ENCODE assay signal across 8 cellular contexts in the genomic region with DNA sequence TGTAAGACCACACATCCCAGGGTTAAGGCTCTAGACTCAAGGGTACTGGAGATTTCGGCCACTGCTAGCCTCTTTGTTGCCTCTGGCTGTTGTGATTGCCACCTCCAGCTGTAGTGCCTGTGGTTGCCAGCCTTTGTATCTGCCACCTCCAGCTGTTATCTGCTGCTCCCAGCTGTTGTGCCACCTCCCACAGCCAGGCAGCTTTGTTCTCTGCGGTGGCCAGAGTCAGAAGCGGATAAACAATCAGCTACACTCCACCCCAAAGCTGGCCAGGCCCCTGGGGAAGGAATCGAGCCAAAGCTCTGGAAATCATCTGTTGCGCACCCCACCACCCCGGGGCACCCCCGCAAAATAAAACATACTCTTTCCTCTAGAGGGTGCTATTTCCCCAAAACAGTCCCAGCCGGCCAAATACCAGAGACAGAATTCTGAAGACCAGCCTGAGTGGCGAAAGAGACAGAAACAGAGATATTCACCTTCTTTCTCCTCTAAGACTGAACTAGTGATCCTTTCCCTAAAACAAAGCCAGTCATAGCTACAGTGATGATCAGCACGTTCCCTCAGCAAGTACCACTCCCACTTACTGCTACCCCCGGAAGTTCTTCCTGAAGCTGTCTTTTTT. TPM values are rescaled to one million over a fixed set of nuclear protein-coding genes. Genes with fewer than 3 reads are reported as not detected.
DNase-seq lines count a peak whose midpoint lies in the region; ATAC-seq and FAIRE-seq lines count a peak whose summit lies in the region.

No MANE protein-coding gene starts in this region.

- H3K4me3 Mint-ChIP-seq in activated naive CD4-positive, alpha-beta T cell treated with anti-CD3 and anti-CD28 coated beads for 36 hours, result peak overlapping the region; percentile 45

- H3K27me3 Mint-ChIP-seq in activated naive CD4-positive, alpha-beta T cell treated with anti-CD3 and anti-CD28 coated beads for 36 hours (ENCODE audit: low read depth), result peaks cover 4% of the 10 kb centered on the region

- peak; percentile 87 for FAIRE-seq in frontal cortex (lab: Jason Lieb, UNC)

- no peaks in the 10 kb centered on the region for H3K9me3 Mint-ChIP-seq in activated naive CD4-positive, alpha-beta T cell treated with anti-CD3 and anti-CD28 coated beads for 36 hours

- H3K4me1 Mint-ChIP-seq in activated naive CD4-positive, alpha-beta T cell treated with anti-CD3 and anti-CD28 coated beads for 36 hours (ENCODE audit: low read depth), result peaks cover 9% of the 10 kb centered on the region

- intact Hi-C loops in activated naive CD4-positive, alpha-beta T cell treated with anti-CD3 and anti-CD28 coated beads for 36 hours (cut with micrococcal nuclease), result loop anchor here (1.0 kb wide), 2 partner anchors 32 to 38 kb away; no protein-coding TSS in a partner anchor

- no peak overlapping the region for H3K27ac Mint-ChIP-seq in activated naive CD4-positive, alpha-beta T cell treated with anti-CD3 and anti-CD28 coated beads for 36 hours

- H3K36me3 Mint-ChIP-seq in activated naive CD4-positive, alpha-beta T cell treated with anti-CD3 and anti-CD28 coated beads for 36 hours (ENCODE audit: low read depth), result no peaks in the 10 kb centered on the region

- DNase-seq in stimulated activated CD4-positive, alpha-beta T cell treated with anti-CD3 and anti-CD28 coated beads, Interleukin-12 subunit alpha, Interleukin-12 subunit beta, amount 100 ng/mL, for 48 hours (ENCODE audit: low read depth in 2 of 3, low spot score in 1 of 3), result peak in 2 of 3 donors; percentile 21 to 50
- no peak for DNase-seq in stimulated activated CD4-positive, alpha-beta T cell treated with anti-CD3 and anti-CD28 coated beads, Interleukin-12 subunit alpha, Interleukin-12 subunit beta, amount 100 ng/mL, for 4 hours
- DNase-seq in NOMO-1 treated with DMSO at 0.1 percent for 48 hours (lab: John Stamatoyannopoulos, UW; ENCODE audit: unreplicated experiment) (peak; percentile 42), frontal cortex (ENCODE audit: low spot score in 2 of 2) (peak; percentile 55 to 67), occipital lobe (lab: John Stamatoyannopoulos, UW) (peak; percentile 79)
- peak; percentile 56 for DNase-seq in activated naive CD4-positive, alpha-beta T cell treated with anti-CD3 and anti-CD28 coated beads for 36 hours

- ATAC-seq in HG02852 (IDR thresholded peaks at IDR 0.05; ENCODE audit: unreplicated experiment), result peak; percentile 57
- no peak for ATAC-seq in HG03135 (IDR thresholded peaks at IDR 0.05; ENCODE audit: unreplicated experiment)

- CTCF ChIA-PET in activated naive CD4-positive, alpha-beta T cell treated with anti-CD3 and anti-CD28 coated beads for 36 hours (lab: Charles Lee), result interaction anchor here (0.7 to 29.2 kb wide), 25 partner anchors 8 to 329 kb away, joined by 3 to 565 read pairs (median 5); a partner anchor contains a TSS

RNA-seq across cellular contexts. Expression of a gene that starts 14.8 kb away (rescaled TPM):
- 1 to 10 TPM; 2.6 TPM for total RNA-seq in activated naive CD4-positive, alpha-beta T cell treated with anti-CD3 and anti-CD28 coated beads for 36 hours
- total RNA-seq in frontal cortex, result 7.7 TPM
- total RNA-seq in occipital lobe, result 9.5 TPM

RNA-seq across cellular contexts. Expression of a gene that starts 23.4 kb away (rescaled TPM):
- not detected for total RNA-seq in activated naive CD4-positive, alpha-beta T cell treated with anti-CD3 and anti-CD28 coated beads for 36 hours
- total RNA-seq in frontal cortex, result 1.6 TPM
- total RNA-seq in occipital lobe, result 1.6 TPM

RNA-seq across cellular contexts. Expression of a gene that starts 34.7 kb away (rescaled TPM):
- not detected for total RNA-seq in activated naive CD4-positive, alpha-beta T cell treated with anti-CD3 and anti-CD28 coated beads for 36 hours
- 11.4 TPM for total RNA-seq in frontal cortex
- total RNA-seq in occipital lobe, result 14.7 TPM

RNA-seq across cellular contexts. Expression of a gene that starts 51.8 kb away (rescaled TPM):
- 10 to 100 TPM; 22.2 to 24.7 TPM for total RNA-seq in activated naive CD4-positive, alpha-beta T cell treated with anti-CD3 and anti-CD28 coated beads for 36 hours
- 48.5 TPM for total RNA-seq in frontal cortex
- 49.8 TPM for total RNA-seq in occipital lobe

Comparison
In these comparisons a context has a peak if more than half of its experiments do, and no peak if none do; other contexts are left out.
1. RNA of a gene that starts 34.7 kb away (total RNA-seq): 14.7 TPM in occipital lobe (single experiment) and 11.4 TPM in frontal cortex (single experiment); not detected in activated naive CD4-positive, alpha-beta T cell treated with anti-CD3 and anti-CD28 coated beads for 36 hours; every median in the first group is over 10 times any median in the second.